In the genomic region with DNA sequence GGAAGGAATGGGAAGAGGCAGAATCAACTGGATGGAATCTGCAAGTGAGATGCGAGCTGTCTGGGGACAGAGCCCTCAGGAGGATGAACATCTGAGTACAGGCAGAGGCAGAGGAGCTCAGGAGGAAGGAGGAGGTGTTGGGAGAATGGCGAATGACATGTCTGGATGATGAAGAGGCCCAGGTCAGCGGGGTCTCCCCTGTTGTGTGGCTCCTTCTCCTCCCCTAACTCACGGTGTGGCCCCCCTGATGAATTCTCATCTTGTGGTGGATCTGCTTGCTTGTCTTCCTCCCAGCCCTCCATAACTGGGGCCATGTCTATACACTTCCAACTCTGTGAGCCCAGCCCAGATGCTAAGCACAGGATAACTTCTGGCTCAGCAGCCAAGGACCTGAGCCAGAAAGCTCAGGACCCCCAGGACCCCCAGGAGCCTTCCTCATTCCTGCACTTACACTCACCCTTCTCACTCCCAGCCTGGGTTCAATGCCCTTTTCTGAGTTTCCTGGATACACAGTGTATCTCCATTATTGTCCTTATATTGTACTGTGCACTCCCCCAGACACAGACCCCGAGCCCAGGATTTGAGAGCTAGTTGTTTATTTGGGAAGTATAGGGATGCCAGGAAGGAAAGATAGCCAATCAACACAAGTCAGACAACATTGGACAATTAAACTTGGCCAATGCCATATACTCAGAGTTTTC, we compare ENCODE assay signal across 4 cellular contexts.
"Had no signal": no experiment of that assay in that cellular context is flagged by ENCODE, and none has a peak within 500 bp of the region (broad histone marks: within the 10 kb centered on the region; RNA-seq: fewer than 3 reads in every experiment).

No MANE protein-coding gene starts in this region.

- H3K4me3 ChIP-seq: GM23248 had no signal

- H3K4me3 Mint-ChIP-seq: H9 had no signal

- H2AFZ ChIP-seq: GM23248 had no signal

- H3K4me1 Mint-ChIP-seq: H9 had no signal

- H3K9ac ChIP-seq: GM23248 had no signal

- H3K27ac ChIP-seq: GM23248 had no signal

- DNase-seq: GM23248, H9, HCEC 1CT, IMR-90 had no signal

- H3K27ac Mint-ChIP-seq: H9 had no signal
